In genomic region chr1:12011998-12012397, GRCh38 we compare ENCODE assay signal across 1 cellular context.
TF ChIP-seq lines count a peak whose summit lies in the region.

No MANE protein-coding gene starts in this region.

TF ChIP-seq in HepG2, 621 proteins besides CTCF, POLR2A, EP300 and RAD21:
- TF ChIP-seq MAFG (CRISPR knock-in tag; IDR thresholded peaks at IDR 0.05) (no peak), SUZ12 (IDR thresholded peaks at IDR 0.05; ENCODE audit: low read depth, low read length) (no peak)
